ENCODE assay signal across 1 cellular context in the genomic region with DNA sequence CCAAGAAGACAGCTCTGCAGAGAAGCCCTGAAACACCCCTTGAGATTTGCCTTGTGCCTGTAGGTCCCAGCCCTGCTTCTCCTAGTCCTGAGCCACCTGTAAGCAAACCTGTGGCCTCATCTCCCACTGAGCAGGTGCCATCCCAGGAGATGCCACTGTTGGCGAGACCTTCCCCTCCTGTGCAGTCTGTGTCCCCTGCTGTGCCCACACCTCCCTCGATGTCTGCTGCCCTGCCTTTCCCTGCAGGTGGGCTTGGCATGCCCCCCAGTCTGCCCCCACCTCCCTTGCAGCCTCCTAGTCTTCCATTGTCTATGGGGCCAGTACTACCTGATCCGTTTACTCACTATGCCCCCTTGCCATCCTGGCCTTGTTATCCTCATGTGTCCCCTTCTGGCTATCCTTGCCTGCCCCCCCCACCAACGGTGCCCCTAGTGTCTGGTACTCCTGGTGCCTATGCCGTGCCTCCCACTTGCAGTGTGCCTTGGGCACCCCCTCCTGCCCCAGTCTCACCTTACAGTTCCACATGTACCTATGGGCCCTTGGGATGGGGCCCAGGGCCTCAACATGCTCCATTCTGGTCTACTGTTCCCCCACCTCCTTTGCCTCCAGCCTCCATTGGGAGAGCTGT.
TF ChIP-seq lines count a peak whose summit lies in the region.

No MANE protein-coding gene starts in this region.

TF ChIP-seq in K562, 482 proteins besides CTCF, POLR2A, EP300 and RAD21:
- 0 out of 2 replicates have a peak, but pooled peaks have one; percentile 22 for TF ChIP-seq POLR2G (IDR thresholded peaks at IDR 0.05; ENCODE audit: low read depth, low read length)
- TF ChIP-seq, protein P1, sequence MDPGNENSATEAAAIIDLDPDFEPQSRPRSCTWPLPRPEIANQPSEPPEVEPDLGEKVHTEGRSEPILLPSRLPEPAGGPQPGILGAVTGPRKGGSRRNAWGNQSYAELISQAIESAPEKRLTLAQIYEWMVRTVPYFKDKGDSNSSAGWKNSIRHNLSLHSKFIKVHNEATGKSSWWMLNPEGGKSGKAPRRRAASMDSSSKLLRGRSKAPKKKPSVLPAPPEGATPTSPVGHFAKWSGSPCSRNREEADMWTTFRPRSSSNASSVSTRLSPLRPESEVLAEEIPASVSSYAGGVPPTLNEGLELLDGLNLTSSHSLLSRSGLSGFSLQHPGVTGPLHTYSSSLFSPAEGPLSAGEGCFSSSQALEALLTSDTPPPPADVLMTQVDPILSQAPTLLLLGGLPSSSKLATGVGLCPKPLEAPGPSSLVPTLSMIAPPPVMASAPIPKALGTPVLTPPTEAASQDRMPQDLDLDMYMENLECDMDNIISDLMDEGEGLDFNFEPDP (CRISPR knock-in tag; IDR thresholded peaks at IDR 0.05), result no peak
- TF ChIP-seq MYC (IDR thresholded peaks at IDR 0.05; ENCODE audit: low read depth, low read length), result no peak
- TF ChIP-seq MYC (CRISPR knock-in tag; IDR thresholded peaks at IDR 0.05; ENCODE audit: borderline replicate concordance, low read depth), result no peak
- no peak for TF ChIP-seq PHF21A (IDR thresholded peaks at IDR 0.05; ENCODE audit: borderline replicate concordance, low read depth)
- no peak for TF ChIP-seq FOS (IDR thresholded peaks at IDR 0.05; ENCODE audit: extremely low read depth, insufficient read length)
- no peak for TF ChIP-seq RBBP5 (IDR thresholded peaks at IDR 0.05; ENCODE audit: borderline replicate concordance, insufficient read depth, low read length, poor library complexity, severe bottlenecking)
- no peak for TF ChIP-seq TAF9B (IDR thresholded peaks at IDR 0.05; ENCODE audit: partially characterized antibody)
- peak; percentile 57 for TF ChIP-seq RBFOX2 (IDR thresholded peaks at IDR 0.05; ENCODE audit: low read depth, low read length)
- TF ChIP-seq, protein P2, sequence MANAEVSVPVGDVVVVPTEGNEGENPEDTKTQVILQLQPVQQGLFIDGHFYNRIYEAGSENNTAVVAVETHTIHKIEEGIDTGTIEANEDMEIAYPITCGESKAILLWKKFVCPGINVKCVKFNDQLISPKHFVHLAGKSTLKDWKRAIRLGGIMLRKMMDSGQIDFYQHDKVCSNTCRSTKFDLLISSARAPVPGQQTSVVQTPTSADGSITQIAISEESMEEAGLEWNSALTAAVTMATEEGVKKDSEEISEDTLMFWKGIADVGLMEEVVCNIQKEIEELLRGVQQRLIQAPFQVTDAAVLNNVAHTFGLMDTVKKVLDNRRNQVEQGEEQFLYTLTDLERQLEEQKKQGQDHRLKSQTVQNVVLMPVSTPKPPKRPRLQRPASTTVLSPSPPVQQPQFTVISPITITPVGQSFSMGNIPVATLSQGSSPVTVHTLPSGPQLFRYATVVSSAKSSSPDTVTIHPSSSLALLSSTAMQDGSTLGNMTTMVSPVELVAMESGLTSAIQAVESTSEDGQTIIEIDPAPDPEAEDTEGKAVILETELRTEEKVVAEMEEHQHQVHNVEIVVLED (CRISPR knock-in tag; IDR thresholded peaks at IDR 0.05), result no peak
- no peak for TF ChIP-seq ZNF224 (CRISPR knock-in tag; IDR thresholded peaks at IDR 0.05)
- TF ChIP-seq ZNF584 (CRISPR knock-in tag; IDR thresholded peaks at IDR 0.05; ENCODE audit: low read depth), result no peak
- no peak for TF ChIP-seq ZBTB17 (CRISPR knock-in tag; IDR thresholded peaks at IDR 0.05)
- no peak for TF ChIP-seq YY1 (IDR thresholded peaks at IDR 0.05; ENCODE audit: borderline replicate concordance in 1 of 3, control insufficient read depth in 1 of 3, extremely low read depth in 1 of 3, insufficient read depth in 3 of 3, insufficient read length in 1 of 3, insufficient replicate concordance in 2 of 3, low read depth in 1 of 3, low read length in 2 of 3)
- no peak for TF ChIP-seq ZNF57 (CRISPR knock-in tag; IDR thresholded peaks at IDR 0.05)
- no peak for TF ChIP-seq ZNF140 (CRISPR knock-in tag; IDR thresholded peaks at IDR 0.05)
- TF ChIP-seq RFX1 (IDR thresholded peaks at IDR 0.05), result no peak
- TF ChIP-seq, protein P3, sequence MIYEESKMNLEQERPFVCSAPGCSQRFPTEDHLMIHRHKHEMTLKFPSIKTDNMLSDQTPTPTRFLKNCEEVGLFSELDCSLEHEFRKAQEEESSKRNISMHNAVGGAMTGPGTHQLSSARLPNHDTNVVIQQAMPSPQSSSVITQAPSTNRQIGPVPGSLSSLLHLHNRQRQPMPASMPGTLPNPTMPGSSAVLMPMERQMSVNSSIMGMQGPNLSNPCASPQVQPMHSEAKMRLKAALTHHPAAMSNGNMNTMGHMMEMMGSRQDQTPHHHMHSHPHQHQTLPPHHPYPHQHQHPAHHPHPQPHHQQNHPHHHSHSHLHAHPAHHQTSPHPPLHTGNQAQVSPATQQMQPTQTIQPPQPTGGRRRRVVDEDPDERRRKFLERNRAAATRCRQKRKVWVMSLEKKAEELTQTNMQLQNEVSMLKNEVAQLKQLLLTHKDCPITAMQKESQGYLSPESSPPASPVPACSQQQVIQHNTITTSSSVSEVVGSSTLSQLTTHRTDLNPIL (CRISPR knock-in tag; IDR thresholded peaks at IDR 0.05), result no peak
- TF ChIP-seq PTRF (tag; IDR thresholded peaks at IDR 0.05), result no peak
